8 cellular contexts compared by ENCODE assay signal in the genomic region with DNA sequence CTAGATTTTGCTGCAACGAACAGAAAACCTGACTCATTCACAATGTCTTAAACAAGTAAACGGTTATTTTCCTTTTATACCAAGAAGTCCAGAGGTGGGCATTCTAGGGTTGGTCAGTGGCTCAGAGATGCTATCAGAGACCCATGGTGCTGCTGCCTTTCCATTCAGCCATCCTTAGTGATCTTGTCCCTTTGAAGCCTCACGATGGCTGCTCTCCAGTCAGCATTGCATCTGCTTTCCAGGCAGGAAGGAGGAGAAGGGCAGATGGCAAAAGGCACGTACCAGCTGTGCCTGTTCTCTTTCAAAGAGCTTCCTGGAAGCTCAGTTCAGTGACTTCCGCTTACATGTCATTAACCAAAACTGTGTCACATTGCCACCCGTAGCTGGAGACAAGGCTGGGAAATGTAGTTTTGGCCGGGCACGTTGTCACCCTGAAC. TPM values are rescaled to one million over a fixed set of nuclear protein-coding genes. Genes with fewer than 3 reads are reported as not detected.
DNase-seq lines count a peak whose midpoint lies in the region; ATAC-seq and TF ChIP-seq lines count a peak whose summit lies in the region.

No MANE protein-coding gene starts in this region.

- H3K4me1 Mint-ChIP-seq in GM23338 = peaks cover 64% of the 10 kb centered on the region

- H3K4me3 Mint-ChIP-seq in GM23338 = no peak overlapping the region

- no peak for TF ChIP-seq POLR2A in thyroid gland (IDR thresholded peaks at IDR 0.05)

- no peaks in the 10 kb centered on the region for H3K36me3 Mint-ChIP-seq in GM23338 (ENCODE audit: low read depth)

- intact Hi-C loops in thyroid gland (cut with DNase I) = no loop called here

- WGBS in thyroid gland, 2 donors = 67 to 79% methylated on average over 8 of the region's 8 CpGs

- DNase-seq in GM13976 (ENCODE audit: low spot score) (peak; percentile 49), GM23338 (ENCODE audit: low spot score) (no peak), NCI-H1417 treated with DMSO at 0.1 percent for 48 hours (lab: John Stamatoyannopoulos, UW) (peak; percentile 26), globus pallidus (ENCODE audit: low spot score) (peak; percentile 54), thyroid gland (no peak), GDM1 (lab: John Stamatoyannopoulos, UW) (no peak)
- peak; percentile 74 for DNase-seq in activated CD8-positive, alpha-beta memory T cell treated with anti-CD3 and anti-CD28 coated beads for 24 hours
- peak; percentile 9 to 21 for DNase-seq in stimulated activated CD4-positive, alpha-beta T cell treated with anti-CD3 and anti-CD28 coated beads, Interleukin-1b, Interleukin-23, amount 100 ng/mL, for 4 hours (ENCODE audit: low read depth in 2 of 2)

- no peak overlapping the region for H2AFZ ChIP-seq in GM23338

- H3K27ac ChIP-seq in GM23338 (ENCODE audit: low read depth) (0 out of 2 replicates have a peak overlapping the region, but pooled peaks have one; percentile 11), thyroid gland (no peak overlapping the region)

- H4K20me1 ChIP-seq in GM23338 (replicated peaks; ENCODE audit: insufficient read depth) = peaks cover 17% of the 10 kb centered on the region

- H3F3A ChIP-seq in GM23338 (replicated peaks; ENCODE audit: low read depth) = no peaks in the 10 kb centered on the region

- H3K27me3 ChIP-seq in GM23338 (ENCODE audit: insufficient read depth) (no peaks in the 10 kb centered on the region), thyroid gland (no peaks in the 10 kb centered on the region)

- H3K4me3 ChIP-seq in GM23338 (no peak overlapping the region), thyroid gland (replicated peaks in 1 of 3) (no peak overlapping the region)

- no peaks in the 10 kb centered on the region for H3K9me3 ChIP-seq in thyroid gland

- no peaks in the 10 kb centered on the region for H3K9me3 Mint-ChIP-seq in GM23338

- peaks cover 98% of the 10 kb centered on the region for H3K79me2 ChIP-seq in GM23338 (replicated peaks; ENCODE audit: insufficient read depth)

- H3K27me3 Mint-ChIP-seq in GM23338 (ENCODE audit: insufficient read depth, low read depth, poor library complexity) = peaks cover 2% of the 10 kb centered on the region

- TF ChIP-seq CTCF in GM13976 (IDR thresholded peaks at IDR 0.05; ENCODE audit: borderline replicate concordance, control extremely low read depth, extremely low read depth, insufficient read depth, missing control alignments) = no peak
- TF ChIP-seq CTCF in GM23338 (conservative IDR thresholded peaks at IDR 0.05; ENCODE audit: low read depth in 2 of 2) = no peak
- no peak for TF ChIP-seq CTCF in thyroid gland (IDR thresholded peaks at IDR 0.05)

- peak overlapping the region; percentile 21; the same call in 1 of the 2 replicates for H3K27ac Mint-ChIP-seq in GM23338

- H3K4me2 ChIP-seq in GM23338 = no peak overlapping the region

- in situ Hi-C loops in GM13976 (cut with MboI; ENCODE audit: low sequenced_read_pairs, unreplicated experiment) = no loop called here

- no peaks in the 10 kb centered on the region for H3K9me2 ChIP-seq in GM23338 (ENCODE audit: insufficient read depth)

- H3K4me1 ChIP-seq in GM23338 (ENCODE audit: insufficient read depth) (peaks cover 42% of the 10 kb centered on the region), thyroid gland (peaks cover 17 to 26% of the 10 kb centered on the region in 2 donors)

- peak; percentile 30 for ATAC-seq in GM23338

- H3K36me3 ChIP-seq in GM23338 (ENCODE audit: insufficient read depth) (no peaks in the 10 kb centered on the region), thyroid gland (no peaks in the 10 kb centered on the region)

TF ChIP-seq in GM23338, 12 proteins besides CTCF, POLR2A, EP300 and RAD21 (continues in another document):
- TF ChIP-seq, protein P1, sequence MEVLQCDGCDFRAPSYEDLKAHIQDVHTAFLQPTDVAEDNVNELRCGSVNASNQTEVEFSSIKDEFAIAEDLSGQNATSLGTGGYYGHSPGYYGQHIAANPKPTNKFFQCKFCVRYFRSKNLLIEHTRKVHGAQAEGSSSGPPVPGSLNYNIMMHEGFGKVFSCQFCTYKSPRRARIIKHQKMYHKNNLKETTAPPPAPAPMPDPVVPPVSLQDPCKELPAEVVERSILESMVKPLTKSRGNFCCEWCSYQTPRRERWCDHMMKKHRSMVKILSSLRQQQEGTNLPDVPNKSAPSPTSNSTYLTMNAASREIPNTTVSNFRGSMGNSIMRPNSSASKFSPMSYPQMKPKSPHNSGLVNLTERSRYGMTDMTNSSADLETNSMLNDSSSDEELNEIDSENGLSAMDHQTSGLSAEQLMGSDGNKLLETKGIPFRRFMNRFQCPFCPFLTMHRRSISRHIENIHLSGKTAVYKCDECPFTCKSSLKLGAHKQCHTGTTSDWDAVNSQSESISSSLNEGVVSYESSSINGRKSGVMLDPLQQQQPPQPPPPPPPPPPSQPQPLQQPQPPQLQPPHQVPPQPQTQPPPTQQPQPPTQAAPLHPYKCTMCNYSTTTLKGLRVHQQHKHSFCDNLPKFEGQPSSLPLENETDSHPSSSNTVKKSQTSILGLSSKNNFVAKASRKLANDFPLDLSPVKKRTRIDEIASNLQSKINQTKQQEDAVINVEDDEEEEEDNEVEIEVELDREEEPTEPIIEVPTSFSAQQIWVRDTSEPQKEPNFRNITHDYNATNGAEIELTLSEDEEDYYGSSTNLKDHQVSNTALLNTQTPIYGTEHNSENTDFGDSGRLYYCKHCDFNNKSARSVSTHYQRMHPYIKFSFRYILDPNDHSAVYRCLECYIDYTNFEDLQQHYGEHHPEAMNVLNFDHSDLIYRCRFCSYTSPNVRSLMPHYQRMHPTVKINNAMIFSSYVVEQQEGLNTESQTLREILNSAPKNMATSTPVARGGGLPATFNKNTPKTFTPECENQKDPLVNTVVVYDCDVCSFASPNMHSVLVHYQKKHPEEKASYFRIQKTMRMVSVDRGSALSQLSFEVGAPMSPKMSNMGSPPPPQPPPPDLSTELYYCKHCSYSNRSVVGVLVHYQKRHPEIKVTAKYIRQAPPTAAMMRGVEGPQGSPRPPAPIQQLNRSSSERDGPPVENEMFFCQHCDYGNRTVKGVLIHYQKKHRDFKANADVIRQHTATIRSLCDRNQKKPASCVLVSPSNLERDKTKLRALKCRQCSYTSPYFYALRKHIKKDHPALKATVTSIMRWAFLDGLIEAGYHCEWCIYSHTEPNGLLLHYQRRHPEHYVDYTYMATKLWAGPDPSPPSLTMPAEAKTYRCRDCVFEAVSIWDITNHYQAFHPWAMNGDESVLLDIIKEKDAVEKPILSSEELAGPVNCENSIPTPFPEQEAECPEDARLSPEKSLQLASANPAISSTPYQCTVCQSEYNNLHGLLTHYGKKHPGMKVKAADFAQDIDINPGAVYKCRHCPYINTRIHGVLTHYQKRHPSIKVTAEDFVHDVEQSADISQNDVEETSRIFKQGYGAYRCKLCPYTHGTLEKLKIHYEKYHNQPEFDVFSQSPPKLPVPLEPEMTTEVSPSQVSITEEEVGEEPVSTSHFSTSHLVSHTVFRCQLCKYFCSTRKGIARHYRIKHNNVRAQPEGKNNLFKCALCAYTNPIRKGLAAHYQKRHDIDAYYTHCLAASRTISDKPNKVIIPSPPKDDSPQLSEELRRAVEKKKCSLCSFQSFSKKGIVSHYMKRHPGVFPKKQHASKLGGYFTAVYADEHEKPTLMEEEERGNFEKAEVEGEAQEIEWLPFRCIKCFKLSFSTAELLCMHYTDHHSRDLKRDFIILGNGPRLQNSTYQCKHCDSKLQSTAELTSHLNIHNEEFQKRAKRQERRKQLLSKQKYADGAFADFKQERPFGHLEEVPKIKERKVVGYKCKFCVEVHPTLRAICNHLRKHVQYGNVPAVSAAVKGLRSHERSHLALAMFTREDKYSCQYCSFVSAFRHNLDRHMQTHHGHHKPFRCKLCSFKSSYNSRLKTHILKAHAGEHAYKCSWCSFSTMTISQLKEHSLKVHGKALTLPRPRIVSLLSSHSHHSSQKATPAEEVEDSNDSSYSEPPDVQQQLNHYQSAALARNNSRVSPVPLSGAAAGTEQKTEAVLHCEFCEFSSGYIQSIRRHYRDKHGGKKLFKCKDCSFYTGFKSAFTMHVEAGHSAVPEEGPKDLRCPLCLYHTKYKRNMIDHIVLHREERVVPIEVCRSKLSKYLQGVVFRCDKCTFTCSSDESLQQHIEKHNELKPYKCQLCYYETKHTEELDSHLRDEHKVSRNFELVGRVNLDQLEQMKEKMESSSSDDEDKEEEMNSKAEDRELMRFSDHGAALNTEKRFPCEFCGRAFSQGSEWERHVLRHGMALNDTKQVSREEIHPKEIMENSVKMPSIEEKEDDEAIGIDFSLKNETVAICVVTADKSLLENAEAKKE (CRISPR knock-in tag; IDR thresholded peaks at IDR 0.05) = no peak
- TF ChIP-seq NANOG (IDR thresholded peaks at IDR 0.05; ENCODE audit: borderline replicate concordance) (no peak), CREB1 (CRISPR knock-in tag; IDR thresholded peaks at IDR 0.05; ENCODE audit: low read depth) (no peak), STAT1 (IDR thresholded peaks at IDR 0.05; ENCODE audit: unreplicated experiment) (no peak), ZNF114 (CRISPR knock-in tag; IDR thresholded peaks at IDR 0.05) (no peak), JUNB (IDR thresholded peaks at IDR 0.05; ENCODE audit: unreplicated experiment) (no peak), EZH2phosphoT487 (IDR thresholded peaks at IDR 0.05; ENCODE audit: unreplicated experiment) (no peak), EZH2 (IDR thresholded peaks at IDR 0.05; ENCODE audit: low read depth, unreplicated experiment) (no peak), ZNF331 (CRISPR knock-in tag; IDR thresholded peaks at IDR 0.05; ENCODE audit: low read depth) (no peak), POLR2AphosphoS5 (IDR thresholded peaks at IDR 0.05; ENCODE audit: low read depth) (no peak)
- TF ChIP-seq, protein P2, sequence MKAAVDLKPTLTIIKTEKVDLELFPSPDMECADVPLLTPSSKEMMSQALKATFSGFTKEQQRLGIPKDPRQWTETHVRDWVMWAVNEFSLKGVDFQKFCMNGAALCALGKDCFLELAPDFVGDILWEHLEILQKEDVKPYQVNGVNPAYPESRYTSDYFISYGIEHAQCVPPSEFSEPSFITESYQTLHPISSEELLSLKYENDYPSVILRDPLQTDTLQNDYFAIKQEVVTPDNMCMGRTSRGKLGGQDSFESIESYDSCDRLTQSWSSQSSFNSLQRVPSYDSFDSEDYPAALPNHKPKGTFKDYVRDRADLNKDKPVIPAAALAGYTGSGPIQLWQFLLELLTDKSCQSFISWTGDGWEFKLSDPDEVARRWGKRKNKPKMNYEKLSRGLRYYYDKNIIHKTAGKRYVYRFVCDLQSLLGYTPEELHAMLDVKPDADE (IDR thresholded peaks at IDR 0.05) = no peak

RNA-seq across cellular contexts. Expression of a gene that starts 30.1 kb away (rescaled TPM):
- 24.0 and 31.3 TPM in 2 replicates for total RNA-seq in GM23338 (2014; rRNA removed; shearing (Covaris generic))
- 11.4 and 12.2 TPM in 2 replicates for polyA plus RNA-seq in GM23338 (2016; fragmentation: Nextera tagmentation; extraction: Ambion mirVana)
- 10 to 100 TPM; 15.8 to 23.9 (median 20.9) TPM for total RNA-seq in thyroid gland

Comparison
In these comparisons a context has a peak if more than half of its experiments do, and no peak if none do; other contexts are left out.
1. DNase-seq: peak in GM13976 (single experiment), NCI-H1417 treated with DMSO at 0.1 percent for 48 hours (single experiment), activated CD8-positive, alpha-beta memory T cell treated with anti-CD3 and anti-CD28 coated beads for 24 hours (single experiment), globus pallidus (single experiment) and stimulated activated CD4-positive, alpha-beta T cell treated with anti-CD3 and anti-CD28 coated beads, Interleukin-1b, Interleukin-23, amount 100 ng/mL, for 4 hours (2 of 2); none in GM23338 (single experiment), thyroid gland (0 of 2) and GDM1 (single experiment).